ENCODE assay signal across 8 cellular contexts in the genomic region with DNA sequence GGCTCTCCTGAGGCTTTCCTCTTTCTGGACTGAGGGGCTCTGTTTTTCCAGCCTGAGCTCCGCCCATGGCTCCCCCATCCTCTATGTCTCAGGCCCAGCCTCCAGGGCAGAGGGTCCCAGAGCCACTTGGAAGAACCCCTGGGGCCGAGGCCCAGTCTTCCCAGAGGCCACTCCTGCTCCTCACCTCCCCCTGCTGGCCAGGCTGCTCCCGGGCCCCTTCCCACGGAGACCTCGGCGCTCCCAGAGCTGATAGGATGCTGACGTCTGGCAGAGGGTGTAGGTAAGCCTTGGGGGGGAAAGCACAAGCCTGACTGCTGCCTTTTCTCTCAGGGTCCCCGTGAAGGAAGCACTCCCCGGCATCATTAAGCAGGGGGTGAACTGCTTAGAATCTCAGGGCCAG. TPM values are rescaled to one million over a fixed set of nuclear protein-coding genes. Genes with fewer than 3 reads are reported as not detected.
DNase-seq lines count a peak whose midpoint lies in the region; ATAC-seq, FAIRE-seq and TF ChIP-seq lines count a peak whose summit lies in the region.

No MANE protein-coding gene starts in this region.

- DNase-seq in AG09309 (ENCODE audit: low read depth) (no peak), WTC11 (ENCODE audit: low spot score) (peak; percentile 91), kidney (no peak), medulla oblongata (ENCODE audit: extremely low spot score) (no peak)

- H3K4me3 ChIP-seq in AG09309 (ENCODE audit: control insufficient read depth, low read depth, low read length) (no peak overlapping the region), GM12875 (ENCODE audit: low read depth, low read length) (no peak overlapping the region), kidney (ENCODE audit: low read length in 2 of 2) (no peak overlapping the region)

- POLR2A ChIA-PET in WTC11 (lab: Charles Lee), result interaction anchor here (1.1 kb wide), 1 partner anchor 104 kb away, joined by 3 read pairs; no protein-coding TSS in a partner anchor

- H3K36me3 Mint-ChIP-seq in WTC11, result no peaks in the 10 kb centered on the region

- H3K9me3 ChIP-seq in kidney (ENCODE audit: control insufficient read depth in 1 of 2, low read length in 2 of 2), result no peaks in the 10 kb centered on the region

- no peaks in the 10 kb centered on the region; the same call in 1 of the 2 replicates for H3K27me3 Mint-ChIP-seq in WTC11 (ENCODE audit: low read depth)

- TF ChIP-seq CTCF in AG09309 (IDR thresholded peaks at IDR 0.05; ENCODE audit: control insufficient read depth, insufficient read depth, low read depth, low read length, missing control alignments) (peak; percentile 72), GM12875 (IDR thresholded peaks at IDR 0.05; ENCODE audit: borderline replicate concordance, insufficient read depth, low read depth, low read length) (peak; percentile 68; the same call in 1 of the 2 replicates), WTC11 (IDR thresholded peaks at IDR 0.05) (peak; percentile 61), kidney (IDR thresholded peaks at IDR 0.05; ENCODE audit: borderline replicate concordance, extremely low read depth, insufficient read depth) (peak; percentile 18)

- no peak overlapping the region for H3K9ac ChIP-seq in kidney (ENCODE audit: low read length in 2 of 2)

- H3K36me3 ChIP-seq in kidney (ENCODE audit: control insufficient read depth in 1 of 2, insufficient read depth in 2 of 2, low read length in 2 of 2), result no peaks in the 10 kb centered on the region

- no peak overlapping the region for H3K27ac Mint-ChIP-seq in WTC11

- H3K4me3 Mint-ChIP-seq in WTC11, result no peak overlapping the region

- H3K9me3 Mint-ChIP-seq in WTC11, result no peaks in the 10 kb centered on the region

- no peak for FAIRE-seq in kidney (lab: Jason Lieb, UNC)

- peaks cover 4 to 14% of the 10 kb centered on the region in 2 donors for H3K4me1 ChIP-seq in kidney (ENCODE audit: control insufficient read depth in 1 of 2, insufficient read depth in 1 of 2, low read depth in 1 of 2, low read length in 2 of 2)

- intact Hi-C loops in kidney (cut with DNase I), result no loop called here

- ATAC-seq in WTC11, result peak; percentile 94
- no peak for ATAC-seq in HG03025 (IDR thresholded peaks at IDR 0.05; ENCODE audit: low FRiP score, unreplicated experiment)
- ATAC-seq in GM19467 (IDR thresholded peaks at IDR 0.05; ENCODE audit: unreplicated experiment), result no peak
- no peak for ATAC-seq in activated CD4-positive, CD25-positive, alpha-beta regulatory T cell treated with anti-CD3 and anti-CD28 coated beads, Interleukin-2, amount 50 U/mL, for 24 hours

- peaks cover 21% of the 10 kb centered on the region for H3K4me1 Mint-ChIP-seq in WTC11

- CTCF ChIA-PET in WTC11 (lab: Charles Lee), result interaction anchor here (0.6 to 7.8 kb wide), 45 partner anchors 8 to 240 kb away, joined by 3 to 60 read pairs (median 6); partner anchors contain the start of genes DCAF5, ERH, GALNT16 and PLEKHD1

- H3K27ac ChIP-seq in kidney (ENCODE audit: low read depth in 2 of 2, low read length in 2 of 2), result no peak overlapping the region

TF ChIP-seq in WTC11, 78 proteins besides CTCF, POLR2A, EP300 and RAD21:
- TF ChIP-seq ETV6 (CRISPR knock-in tag; IDR thresholded peaks at IDR 0.05) (0 out of 2 replicates have a peak, but pooled peaks have one; percentile 17), PRRX2 (CRISPR knock-in tag; IDR thresholded peaks at IDR 0.05) (no peak)

RNA-seq across cellular contexts. Expression of gene ERH, which starts 51.4 kb away (rescaled TPM):
- total RNA-seq in WTC11 (2021) (320 to 363 TPM (median 356 TPM) in 3 replicates), kidney (168 TPM)
- polyA plus RNA-seq in kidney (ENCODE audit: insufficient read depth, low read depth, low replicate concordance), result 193 TPM

RNA-seq across cellular contexts. Expression of gene SLC39A9, which starts 51.8 kb away (rescaled TPM):
- total RNA-seq in WTC11 (2021), result 39.2 to 44.1 TPM (median 42.6 TPM) in 3 replicates
- total RNA-seq in kidney, result 77.7 TPM
- 45.9 TPM for polyA plus RNA-seq in kidney (ENCODE audit: insufficient read depth, low read depth, low replicate concordance)

Comparison
In these comparisons a context has a peak if more than half of its experiments do, and no peak if none do; other contexts are left out.
1. CTCF ChIP-seq: peak in every context shown above with its lines; median percentile 72 in AG09309; 68 in GM12875; 61 in WTC11; 18 in kidney.